ENCODE assay signal across 8 cellular contexts in genomic region chr10:114437456-114438292, GRCh38. TPM values are rescaled to one million over a fixed set of nuclear protein-coding genes. Genes with fewer than 3 reads are reported as not detected.
A peak's percentile ranks its signal among the peaks of the same experiment; 100 is the strongest.
DNase-seq lines count a peak whose midpoint lies in the region; ATAC-seq and TF ChIP-seq lines count a peak whose summit lies in the region.

No MANE protein-coding gene starts in this region.

- WGBS in mesenchymal stem cell, result 82% methylated on average over 7 of the region's 9 CpGs

- ATAC-seq in GM21576 (IDR thresholded peaks at IDR 0.05; ENCODE audit: unreplicated experiment) (no peak), GM18909 (IDR thresholded peaks at IDR 0.05; ENCODE audit: poor library complexity, unreplicated experiment) (no peak)

- no peak overlapping the region for H3K27ac ChIP-seq in mesenchymal stem cell (ENCODE audit: low read length, poor library complexity, severe bottlenecking)

- DNase-seq in CD14-positive monocyte (ENCODE audit: low spot score) (no peak), HFF-Myc (ENCODE audit: extremely low read depth, low read depth) (no peak), astrocyte of the spinal cord (ENCODE audit: low read depth, low spot score) (peak; percentile 31), mesenchymal stem cell (peak; percentile 53), GM19238 (ENCODE audit: insufficient read length, low spot score) (no peak), NCI-H69 (lab: John Stamatoyannopoulos, UW) (no peak)

- H2AFZ ChIP-seq in mesenchymal stem cell (ENCODE audit: low read depth, low read length), result no peak overlapping the region

- no peak overlapping the region for H2BK5ac ChIP-seq in mesenchymal stem cell (ENCODE audit: low read depth, low read length, poor library complexity, severe bottlenecking)

- H2BK12ac ChIP-seq in mesenchymal stem cell (ENCODE audit: low read length in 2 of 2), result no peak overlapping the region

- no peak overlapping the region for H3K4me2 ChIP-seq in mesenchymal stem cell (ENCODE audit: low read length, poor library complexity, severe bottlenecking)

- TF ChIP-seq CTCF in CD14-positive monocyte (IDR thresholded peaks at IDR 0.05), result peak; percentile 11
- peak; percentile 48 for TF ChIP-seq CTCF in HFF-Myc (IDR thresholded peaks at IDR 0.05; ENCODE audit: low read depth, low read length, missing control alignments)
- TF ChIP-seq CTCF in astrocyte of the spinal cord (IDR thresholded peaks at IDR 0.05; ENCODE audit: low read depth, low read length), result peak; percentile 67

- intact Hi-C loops in CD14-positive monocyte (cut with micrococcal nuclease), result no loop called here

- no peaks in the 10 kb centered on the region for H3K4me1 ChIP-seq in mesenchymal stem cell (ENCODE audit: control insufficient read depth, insufficient read depth, low read depth, low read length)

- no peak overlapping the region for H3K27ac Mint-ChIP-seq in CD14-positive monocyte

- no peak overlapping the region for H3K4me3 Mint-ChIP-seq in CD14-positive monocyte

- no peak overlapping the region for H3K14ac ChIP-seq in mesenchymal stem cell (ENCODE audit: low read length in 2 of 2)

- peaks cover 0 to 2% (median 0%) of the 10 kb centered on the region in 3 donors for H3K27me3 Mint-ChIP-seq in CD14-positive monocyte (ENCODE audit: low read depth in 3 of 3)

- no peaks in the 10 kb centered on the region for H3K36me3 Mint-ChIP-seq in CD14-positive monocyte

- no peak overlapping the region for H2AK5ac ChIP-seq in mesenchymal stem cell (ENCODE audit: low read length, severe bottlenecking)

- no peak overlapping the region for H4K8ac ChIP-seq in mesenchymal stem cell (ENCODE audit: low read length)

- H3K23ac ChIP-seq in mesenchymal stem cell (ENCODE audit: low read length in 2 of 2), result no peak overlapping the region

- peaks cover 0 to 25% of the 10 kb centered on the region in 2 experiments for H3K27me3 ChIP-seq in mesenchymal stem cell (ENCODE audit: control insufficient read depth in 1 of 2, insufficient read depth in 1 of 2, low read length in 2 of 2)

- no peaks in the 10 kb centered on the region for H3K79me1 ChIP-seq in mesenchymal stem cell (replicated peaks; ENCODE audit: low read length, poor library complexity, severe bottlenecking)

- H3K4ac ChIP-seq in mesenchymal stem cell (ENCODE audit: low read depth in 1 of 2, low read length in 2 of 2), result no peak overlapping the region

- no peak overlapping the region for H3K4me3 ChIP-seq in HFF-Myc (replicated peaks; ENCODE audit: low read depth, low read length)
- H3K4me3 ChIP-seq in astrocyte of the spinal cord (ENCODE audit: low read depth, low read length), result no peak overlapping the region
- H3K4me3 ChIP-seq in mesenchymal stem cell (ENCODE audit: insufficient read depth in 1 of 2, low read depth in 1 of 2, low read length in 2 of 2), result no peak overlapping the region

- in situ Hi-C loops in astrocyte of the spinal cord (cut with HindIII; ENCODE audit: low sequenced_read_pairs), result no loop called here

- H3K36me3 ChIP-seq in mesenchymal stem cell (ENCODE audit: control insufficient read depth in 1 of 2, insufficient read depth in 2 of 2, low read depth in 1 of 2, low read length in 2 of 2), result peaks cover 8 to 45% of the 10 kb centered on the region in 2 experiments

- H3K4me1 Mint-ChIP-seq in CD14-positive monocyte, result peaks cover 4% of the 10 kb centered on the region

- H2BK15ac ChIP-seq in mesenchymal stem cell (ENCODE audit: low read depth, poor library complexity, severe bottlenecking), result no peak overlapping the region

- no peak overlapping the region for H4K91ac ChIP-seq in mesenchymal stem cell (ENCODE audit: low read length)

- H2BK120ac ChIP-seq in mesenchymal stem cell (ENCODE audit: low read depth, low read length), result no peak overlapping the region

- H3K18ac ChIP-seq in mesenchymal stem cell (ENCODE audit: low read depth in 1 of 2, low read length in 2 of 2), result no peak overlapping the region

- H3K9me3 Mint-ChIP-seq in CD14-positive monocyte, result no peaks in the 10 kb centered on the region

- H3K9me3 ChIP-seq in mesenchymal stem cell (ENCODE audit: control insufficient read depth, low read length), result no peaks in the 10 kb centered on the region

- H3K9ac ChIP-seq in mesenchymal stem cell (ENCODE audit: low read length), result no peak overlapping the region

RNA-seq across cellular contexts. Expression of gene AFAP1L2, which starts 33.4 kb away (rescaled TPM):
- under 1 TPM in 1 of 2 donors, not detected in 1; 0.43 TPM for polyA plus RNA-seq in CD14-positive monocyte
- polyA plus RNA-seq in mesenchymal stem cell (2013, experiment 1 of 2), result 60.2 TPM
- polyA plus RNA-seq in mesenchymal stem cell (2013, experiment 2 of 2), result 57.6 TPM

Comparison
In these comparisons a context has a peak if more than half of its experiments do, and no peak if none do; other contexts are left out.
1. DNase-seq: peak in astrocyte of the spinal cord (single experiment) and mesenchymal stem cell (single experiment); none in CD14-positive monocyte (single experiment), HFF-Myc (single experiment), GM19238 (single experiment) and NCI-H69 (single experiment).
2. CTCF ChIP-seq: peak in every context shown above with its lines; median percentile 67 in astrocyte of the spinal cord; 48 in HFF-Myc; 11 in CD14-positive monocyte.